Comparison of ENCODE assay signal across 21 cellular contexts in genomic region chr1:57867001-57867400, GRCh38.
DNase-seq lines count a peak whose midpoint lies in the region; FAIRE-seq and TF ChIP-seq lines count a peak whose summit lies in the region.
"Had no signal": no experiment of that assay in that cellular context is flagged by ENCODE, and none has a peak within 500 bp of the region (broad histone marks: within the 10 kb centered on the region; RNA-seq: fewer than 3 reads in every experiment).

No MANE protein-coding gene starts in this region.

- H3K79me2 ChIP-seq in hepatocyte (no peaks in the 10 kb centered on the region), smooth muscle cell (ENCODE audit: low read depth) (no peaks in the 10 kb centered on the region)

- DNase-seq in Peyer's patch (peak in 2 of 3 donors; percentile 81 to 86), hepatocyte (ENCODE audit: low spot score) (peak; percentile 13), small intestine (peak; percentile 86), H54 (ENCODE audit: insufficient read length, low spot score) (no peak), NCI-H345 treated with DMSO at 0.1 percent for 48 hours (lab: John Stamatoyannopoulos, UW; ENCODE audit: unreplicated experiment) (no peak), smooth muscle cell (lab: John Stamatoyannopoulos, UW; ENCODE audit: unreplicated experiment) (no peak)
- DNase-seq: ACHN; BE2C; C1 segment of cervical spinal cord; CD4-positive, CD25-positive, alpha-beta regulatory T cell; CD8-positive, alpha-beta memory T cell; COR-L47; DMS 273 treated with DMSO at 0.1 percent for 48 hours; DMS53; DND-41; EL; GOT3; H9 had no signal

- H3K27ac ChIP-seq in Peyer's patch (peak overlapping the region in 2 of 4 donors; percentile 62 to 67), hepatocyte (no peak overlapping the region), small intestine (ENCODE audit: low read depth in 1 of 2, low read length in 1 of 2) (peak overlapping the region in 1 of 2 donors; percentile 26), smooth muscle cell (ENCODE audit: low read depth) (no peak overlapping the region)
- H3K27ac ChIP-seq: HL-60 had no signal

- no peak for FAIRE-seq in small intestine (lab: Jason Lieb, UNC)
- no peak for FAIRE-seq in H54 (lab: Jason Lieb, UNC)
- FAIRE-seq: A204.1, GM12878 had no signal

- no peak overlapping the region for H3K4me2 ChIP-seq in hepatocyte
- H3K4me2 ChIP-seq in smooth muscle cell, result no peak overlapping the region

- no peak overlapping the region for H3K9ac ChIP-seq in smooth muscle cell (ENCODE audit: low read depth)

- no peaks in the 10 kb centered on the region for H3K27me3 ChIP-seq in Peyer's patch
- H3K27me3 ChIP-seq in hepatocyte, result peaks cover 3% of the 10 kb centered on the region
- H3K27me3 ChIP-seq in small intestine (ENCODE audit: control insufficient read depth in 2 of 2, insufficient read depth in 2 of 2, low read length in 2 of 2), result no peaks in the 10 kb centered on the region
- peaks cover 5% of the 10 kb centered on the region for H3K27me3 ChIP-seq in smooth muscle cell (ENCODE audit: low read depth)
- H3K27me3 ChIP-seq: BE2C had no signal

- no peaks in the 10 kb centered on the region for H3K9me2 ChIP-seq in hepatocyte (replicated peaks; ENCODE audit: insufficient read depth)

- no peaks in the 10 kb centered on the region for H3K36me3 ChIP-seq in Peyer's patch
- H3K36me3 ChIP-seq in hepatocyte (replicated peaks; ENCODE audit: insufficient read depth, low read depth), result no peaks in the 10 kb centered on the region
- H3K36me3 ChIP-seq in small intestine (ENCODE audit: control insufficient read depth in 2 of 2, insufficient read depth in 2 of 2, low read length in 2 of 2), result no peaks in the 10 kb centered on the region
- H3K36me3 ChIP-seq in smooth muscle cell (ENCODE audit: low read depth), result no peaks in the 10 kb centered on the region
- H3K36me3 ChIP-seq: BE2C had no signal

- no peaks in the 10 kb centered on the region for H3F3A ChIP-seq in smooth muscle cell (ENCODE audit: low read depth)

- WGBS in hepatocyte (ENCODE audit: low lambda C conversion rate, missing lambda C conversion rate), result 85% methylated on average over 8 of the region's 8 CpGs
- WGBS in small intestine, 3 donors, result 16 to 62% (median 33%) methylated on average over 8 of the region's 8 CpGs
- WGBS in smooth muscle cell (ENCODE audit: low lambda C conversion rate), result 97% methylated on average over 8 of the region's 8 CpGs

- peaks cover 0 to 17% (median 0%) of the 10 kb centered on the region in 4 donors for H3K4me1 ChIP-seq in Peyer's patch
- H3K4me1 ChIP-seq in hepatocyte (ENCODE audit: insufficient read depth), result peaks cover 9% of the 10 kb centered on the region
- H3K4me1 ChIP-seq in small intestine (ENCODE audit: control insufficient read depth in 2 of 2, insufficient read depth in 1 of 2, low read depth in 1 of 2, low read length in 1 of 2), result peaks cover 0 to 3% of the 10 kb centered on the region in 2 donors
- H3K4me1 ChIP-seq in smooth muscle cell (ENCODE audit: low read depth), result no peaks in the 10 kb centered on the region
- H3K4me1 ChIP-seq: BE2C had no signal

- H3K4me3 ChIP-seq in Peyer's patch, result no peak overlapping the region
- no peak overlapping the region for H3K4me3 ChIP-seq in hepatocyte
- H3K4me3 ChIP-seq in small intestine (ENCODE audit: low read depth in 1 of 2, low read length in 2 of 2), result no peak overlapping the region
- no peak overlapping the region for H3K4me3 ChIP-seq in smooth muscle cell
- H3K4me3 ChIP-seq: GM12878 had no signal

- TF ChIP-seq POLR2A in Peyer's patch (IDR thresholded peaks at IDR 0.05) (no peak), H54 (IDR thresholded peaks at IDR 0.05; ENCODE audit: low read depth, low read length) (no peak)

- no peaks in the 10 kb centered on the region for H3K9me3 ChIP-seq in Peyer's patch
- no peaks in the 10 kb centered on the region for H3K9me3 ChIP-seq in hepatocyte (ENCODE audit: low read depth)
- no peaks in the 10 kb centered on the region for H3K9me3 ChIP-seq in small intestine (ENCODE audit: control insufficient read depth, low read depth)
- H3K9me3 ChIP-seq in smooth muscle cell (replicated peaks; ENCODE audit: low read depth), result no peaks in the 10 kb centered on the region
- H3K9me3 ChIP-seq: BE2C had no signal

- H2AFZ ChIP-seq in hepatocyte (no peak overlapping the region), smooth muscle cell (ENCODE audit: low read depth) (no peak overlapping the region)

- TF ChIP-seq CTCF in Peyer's patch (IDR thresholded peaks at IDR 0.05), result no peak
- no peak for TF ChIP-seq CTCF in hepatocyte (IDR thresholded peaks at IDR 0.05; ENCODE audit: poor library complexity)
- TF ChIP-seq CTCF in smooth muscle cell (IDR thresholded peaks at IDR 0.05; ENCODE audit: borderline replicate concordance, insufficient read depth, poor library complexity, severe bottlenecking), result no peak

- H4K20me1 ChIP-seq in hepatocyte (ENCODE audit: insufficient read depth, poor library complexity, severe bottlenecking) (no peaks in the 10 kb centered on the region), smooth muscle cell (ENCODE audit: low read depth) (no peaks in the 10 kb centered on the region)

Comparison
In these comparisons a context has a peak if more than half of its experiments do, and no peak if none do; other contexts are left out.
1. DNase-seq: peak in Peyer's patch (2 of 3), hepatocyte (single experiment) and small intestine (single experiment); none in H54 (single experiment), NCI-H345 treated with DMSO at 0.1 percent for 48 hours (single experiment) and smooth muscle cell (single experiment).